In genomic region chr6:32969685-32970412, GRCh38 we compare ENCODE assay signal across 1 cellular context.
TF ChIP-seq lines count a peak whose summit lies in the region.

No MANE protein-coding gene starts in this region.

TF ChIP-seq in K562, 482 proteins besides CTCF, POLR2A, EP300 and RAD21 (continued from another document and continues in another):
- no peak for TF ChIP-seq TFE3 (CRISPR knock-in tag; IDR thresholded peaks at IDR 0.05)
- TF ChIP-seq ZBTB12 (CRISPR knock-in tag; IDR thresholded peaks at IDR 0.05) = 0 out of 2 replicates have a peak, but pooled peaks have one; percentile 6
- peak; percentile 44; the same call in 1 of the 2 replicates for TF ChIP-seq CAMTA2 (CRISPR knock-in tag; conservative IDR thresholded peaks at IDR 0.05)
- TF ChIP-seq ZNF280B (CRISPR knock-in tag; IDR thresholded peaks at IDR 0.05) = no peak
- TF ChIP-seq BHLHE40 (IDR thresholded peaks at IDR 0.05; ENCODE audit: low read length) = 0 out of 2 replicates have a peak, but pooled peaks have one; percentile 39
- TF ChIP-seq FIP1L1 (IDR thresholded peaks at IDR 0.05; ENCODE audit: low read depth, low read length, poor library complexity, severe bottlenecking) = peak; percentile 8
- peak; percentile 16 for TF ChIP-seq E2F8 (IDR thresholded peaks at IDR 0.05; ENCODE audit: low read depth, partially characterized antibody)
- no peak for TF ChIP-seq CREB1 (IDR thresholded peaks at IDR 0.05)
- no peak for TF ChIP-seq CREB1 (CRISPR knock-in tag; IDR thresholded peaks at IDR 0.05)
- no peak for TF ChIP-seq NEUROD1 (IDR thresholded peaks at IDR 0.05; ENCODE audit: borderline replicate concordance, low read depth, low read length, partially characterized antibody)
- TF ChIP-seq ZNF778 (CRISPR knock-in tag; IDR thresholded peaks at IDR 0.05) = no peak
- peak; percentile 87 for TF ChIP-seq ETV5 (CRISPR knock-in tag; IDR thresholded peaks at IDR 0.05; ENCODE audit: low read depth)
- peak; percentile 99 for TF ChIP-seq MAFG (tag; conservative IDR thresholded peaks at IDR 0.05)
- TF ChIP-seq CUX1 (CRISPR knock-in tag; IDR thresholded peaks at IDR 0.05) = no peak
- TF ChIP-seq TAF9B (IDR thresholded peaks at IDR 0.05; ENCODE audit: partially characterized antibody) = no peak
- no peak for TF ChIP-seq CHD4 (IDR thresholded peaks at IDR 0.05; ENCODE audit: insufficient read depth, insufficient replicate concordance, low read depth, low read length, poor library complexity, severe bottlenecking)
- 0 out of 2 replicates have a peak, but pooled peaks have one; percentile 13 for TF ChIP-seq CREB3 (tag; conservative IDR thresholded peaks at IDR 0.05; ENCODE audit: low read depth)
- TF ChIP-seq SMAD2 (IDR thresholded peaks at IDR 0.05; ENCODE audit: low read depth, low read length) = no peak
- TF ChIP-seq DLX4 (CRISPR knock-in tag; IDR thresholded peaks at IDR 0.05) = no peak
- no peak for TF ChIP-seq ZNF184 (CRISPR knock-in tag; IDR thresholded peaks at IDR 0.05)
- TF ChIP-seq ZNF76 (CRISPR knock-in tag; IDR thresholded peaks at IDR 0.05; ENCODE audit: borderline replicate concordance) = 0 out of 2 replicates have a peak, but pooled peaks have one; percentile 14
- peak; percentile 83 to 88 for TF ChIP-seq MAZ (CRISPR knock-in tag; conservative IDR thresholded peaks at IDR 0.05 in 1 of 2, IDR thresholded peaks at IDR 0.05 in 1 of 2)
- no peak for TF ChIP-seq EWSR1 (IDR thresholded peaks at IDR 0.05; ENCODE audit: borderline replicate concordance, low read depth, partially characterized antibody)
- TF ChIP-seq RFX1 (IDR thresholded peaks at IDR 0.05) = no peak
- TF ChIP-seq KDM5B (IDR thresholded peaks at IDR 0.05; ENCODE audit: insufficient replicate concordance, low read depth, low read length) = peak; percentile 80
- TF ChIP-seq ZBTB43 (CRISPR knock-in tag; IDR thresholded peaks at IDR 0.05) = no peak
- TF ChIP-seq SNAPC5 (CRISPR knock-in tag; IDR thresholded peaks at IDR 0.05) = no peak
- no peak for TF ChIP-seq EP400 (IDR thresholded peaks at IDR 0.05)
- TF ChIP-seq MTF1 (CRISPR knock-in tag; IDR thresholded peaks at IDR 0.05; ENCODE audit: borderline replicate concordance) = no peak
- TF ChIP-seq SIN3B (IDR thresholded peaks at IDR 0.05; ENCODE audit: low read depth) = no peak
- no peak for TF ChIP-seq POLR2AphosphoS2 (IDR thresholded peaks at IDR 0.05; ENCODE audit: low read length)
- no peak for TF ChIP-seq HINFP (tag; conservative IDR thresholded peaks at IDR 0.05; ENCODE audit: low read depth)
- TF ChIP-seq CLOCK (CRISPR knock-in tag; IDR thresholded peaks at IDR 0.05; ENCODE audit: borderline replicate concordance) = no peak
- no peak; the same call in 1 of the 2 replicates for TF ChIP-seq THRB (CRISPR knock-in tag; conservative IDR thresholded peaks at IDR 0.05)
- no peak for TF ChIP-seq ZNF695 (CRISPR knock-in tag; IDR thresholded peaks at IDR 0.05)
